In genomic region chr4:5742388-5742787, GRCh38 we compare ENCODE assay signal across 29 cellular contexts. TPM values are rescaled to one million over a fixed set of nuclear protein-coding genes. Genes with fewer than 3 reads are reported as not detected.
"Had no signal": no experiment of that assay in that cellular context is flagged by ENCODE, and none has a peak within 500 bp of the region (broad histone marks: within the 10 kb centered on the region; RNA-seq: fewer than 3 reads in every experiment).

No MANE protein-coding gene starts in this region.

- DNase-seq: naive B cell; naive thymus-derived CD8-positive, alpha-beta T cell; nephron progenitor cell; nucleus accumbens; pancreas; right cardiac atrium; spleen; stimulated activated CD4-positive, alpha-beta T cell treated with anti-CD3 and anti-CD28 coated beads, Interleukin-12 subunit alpha, Interleukin-12 subunit beta, amount 100 ng/mL, for 4 hours; stimulated activated CD4-positive, alpha-beta T cell treated with anti-CD3 and anti-CD28 coated beads, Interleukin-1b, Interleukin-23, amount 100 ng/mL, for 48 hours; stimulated activated CD4-positive, alpha-beta T cell treated with anti-CD3 and anti-CD28 coated beads, Interleukin-4, amount 100 ng/mL, for 1 hour; stimulated activated CD4-positive, alpha-beta T cell treated with anti-CD3 and anti-CD28 coated beads, Interleukin-4, amount 100 ng/mL, for 4 hours; stimulated activated CD8-positive, alpha-beta memory T cell treated with anti-CD3 and anti-CD28 coated beads, Interleukin-4, amount 100 ng/mL, for 48 hours; stimulated activated naive CD4-positive, alpha-beta T cell; stomach; thyroid gland; trophoblast cell; upper lobe of left lung; uterus had no signal

- H3K36me3 ChIP-seq: neutrophil, spleen, uterus had no signal

- ATAC-seq: naive thymus-derived CD8-positive, alpha-beta T cell; natural killer cell treated with Interleukin-12 subunit alpha and Interleukin-12 subunit beta and Interleukin-15 and Interleukin-18, amount 100 ng/mL, for 72 hours; pancreas; right cardiac atrium; sciatic nerve; stimulated activated memory B cell treated with anti-CD40 and anti-IgM and Interleukin-4, amounts not matched to agents 10 μg/mL and 1 μg/mL and 100 μg/mL, for 72 hours had no signal

- H3K9me3 Mint-ChIP-seq: natural killer cell treated with Interleukin-12 subunit alpha and Interleukin-12 subunit beta and Interleukin-15 and Interleukin-18, amount 100 ng/mL, for 72 hours; nephron progenitor cell; neural crest cell; stimulated activated naive CD8-positive, alpha-beta T cell treated with anti-CD3 and anti-CD28 coated beads, Interleukin-15, Interleukin-2, amounts not matched to agents 100 ng/mL and 50 ng/mL, for 24 hours had no signal

- H3K27me3 Mint-ChIP-seq: natural killer cell treated with Interleukin-12 subunit alpha and Interleukin-12 subunit beta and Interleukin-15 and Interleukin-18, amount 100 ng/mL, for 72 hours; stimulated activated memory B cell treated with anti-CD40 and anti-IgM and Interleukin-4, amounts not matched to agents 10 μg/mL and 1 μg/mL and 100 μg/mL, for 72 hours; stimulated activated naive CD8-positive, alpha-beta T cell treated with anti-CD3 and anti-CD28 coated beads, Interleukin-15, Interleukin-2, amounts not matched to agents 100 ng/mL and 50 ng/mL, for 24 hours had no signal

- H3K4me3 ChIP-seq: pancreas, prostate gland, skin epidermis, smooth muscle cell, spleen, stomach, thoracic aorta, thyroid gland, tibial nerve, upper lobe of left lung, uterus had no signal

- H3K4me1 Mint-ChIP-seq: naive B cell; naive thymus-derived CD8-positive, alpha-beta T cell; neural crest cell; stimulated activated memory B cell treated with anti-CD40 and anti-IgM and Interleukin-4, amounts not matched to agents 10 μg/mL and 1 μg/mL and 100 μg/mL, for 72 hours had no signal

- H3K36me3 Mint-ChIP-seq: naive B cell; naive thymus-derived CD8-positive, alpha-beta T cell; natural killer cell treated with Interleukin-12 subunit alpha and Interleukin-12 subunit beta and Interleukin-15 and Interleukin-18, amount 100 ng/mL, for 72 hours; stimulated activated memory B cell treated with anti-CD40 and anti-IgM and Interleukin-4, amounts not matched to agents 10 μg/mL and 1 μg/mL and 100 μg/mL, for 72 hours had no signal

- H3K27ac ChIP-seq: neutrophil, pancreas, prostate gland, skin epidermis, spleen, stomach, thoracic aorta, thyroid gland, tibial nerve, upper lobe of left lung, uterus had no signal

- H3K27ac Mint-ChIP-seq: naive B cell; naive thymus-derived CD8-positive, alpha-beta T cell; natural killer cell treated with Interleukin-12 subunit alpha and Interleukin-12 subunit beta and Interleukin-15 and Interleukin-18, amount 100 ng/mL, for 72 hours; nephron progenitor cell; stimulated activated memory B cell treated with anti-CD40 and anti-IgM and Interleukin-4, amounts not matched to agents 10 μg/mL and 1 μg/mL and 100 μg/mL, for 72 hours; stimulated activated naive CD8-positive, alpha-beta T cell treated with anti-CD3 and anti-CD28 coated beads, Interleukin-15, Interleukin-2, amounts not matched to agents 100 ng/mL and 50 ng/mL, for 24 hours had no signal

- H3K27me3 ChIP-seq: neutrophil, pancreas, spleen, stomach, thyroid gland, tibial nerve, upper lobe of left lung, uterus had no signal

- H3K9me3 ChIP-seq: neutrophil, pancreas, prostate gland, spleen, stomach, thoracic aorta, thyroid gland, tibial nerve, upper lobe of left lung, uterus had no signal

- H3K4me3 Mint-ChIP-seq: naive B cell; naive thymus-derived CD8-positive, alpha-beta T cell; natural killer cell treated with Interleukin-12 subunit alpha and Interleukin-12 subunit beta and Interleukin-15 and Interleukin-18, amount 100 ng/mL, for 72 hours; nephron progenitor cell; neural crest cell; stimulated activated memory B cell treated with anti-CD40 and anti-IgM and Interleukin-4, amounts not matched to agents 10 μg/mL and 1 μg/mL and 100 μg/mL, for 72 hours; stimulated activated naive CD8-positive, alpha-beta T cell treated with anti-CD3 and anti-CD28 coated beads, Interleukin-15, Interleukin-2, amounts not matched to agents 100 ng/mL and 50 ng/mL, for 24 hours had no signal

- H3K4me1 ChIP-seq: pancreas, prostate gland, spleen, upper lobe of left lung, uterus had no signal

- H3K4me2 ChIP-seq: smooth muscle cell had no signal

RNA-seq across cellular contexts. Expression of gene EVC, which starts 31.4 kb away (rescaled TPM):
- polyA plus RNA-seq: naive thymus-derived CD8-positive, alpha-beta T cell had no signal
